Comparison of ENCODE assay signal across 9 cellular contexts in the genomic region with DNA sequence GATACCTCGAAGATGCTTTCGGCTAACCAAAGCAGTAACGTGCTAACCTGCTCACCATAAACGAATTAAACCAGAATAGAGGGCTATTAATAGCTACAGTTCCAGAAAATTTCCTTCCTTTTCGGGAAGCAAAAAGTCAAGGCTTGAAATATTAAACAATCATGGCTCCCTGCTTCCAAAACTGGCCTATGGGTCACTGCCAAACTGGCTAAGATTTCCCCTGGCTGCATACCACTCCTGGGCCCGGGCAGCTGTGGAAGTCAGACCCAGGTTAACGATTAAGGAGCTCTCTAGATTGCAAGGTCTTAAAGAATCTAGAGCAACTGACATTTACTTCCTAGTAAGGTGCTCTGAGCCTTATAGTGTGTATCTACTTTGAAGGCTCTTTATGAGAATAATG. TPM values are rescaled to one million over a fixed set of nuclear protein-coding genes. Genes with fewer than 3 reads are reported as not detected.
DNase-seq lines count a peak whose midpoint lies in the region; ATAC-seq and TF ChIP-seq lines count a peak whose summit lies in the region.
"Had no signal": no experiment of that assay in that cellular context is flagged by ENCODE, and none has a peak within 500 bp of the region (broad histone marks: within the 10 kb centered on the region; RNA-seq: fewer than 3 reads in every experiment).

No MANE protein-coding gene starts in this region.

- no peaks in the 10 kb centered on the region; the same call in 1 of the 2 replicates for H3K36me3 ChIP-seq in HUES6 (ENCODE audit: control insufficient read depth, insufficient read depth, low read length)

- no peaks in the 10 kb centered on the region for H3K9me3 Mint-ChIP-seq in dendritic cell treated with granulocyte-macrophage colony-stimulating factor and Interleukin-4, amounts not matched to agents 40 ng/mL and 50 ng/mL, for 4 days

- CTCF ChIA-PET in AG04449 (lab: Yijun Ruan, JAX) = interaction anchor here (0.7 to 2.5 kb wide), 4 partner anchors 17 to 146 kb away, joined by 3 to 14 read pairs (median 7); no protein-coding TSS in a partner anchor

- POLR2A ChIA-PET in AG04449 (lab: Yijun Ruan, JAX) = interaction anchor here (1.5 kb wide), 1 partner anchor 25 kb away, joined by 4 read pairs; no protein-coding TSS in a partner anchor

- peaks cover 42% of the 10 kb centered on the region for H3K4me1 ChIP-seq in HUES6 (ENCODE audit: control insufficient read depth, insufficient read depth, low read length)

- ATAC-seq in GM18517 (IDR thresholded peaks at IDR 0.05; ENCODE audit: unreplicated experiment) (no peak), HG02884 (IDR thresholded peaks at IDR 0.05; ENCODE audit: unreplicated experiment) (no peak)
- ATAC-seq: activated CD4-positive, CD25-positive, alpha-beta regulatory T cell treated with anti-CD3 and anti-CD28 coated beads, Interleukin-2, amount 50 U/mL, for 24 hours had no signal

- peaks cover 28% of the 10 kb centered on the region for H3K27me3 Mint-ChIP-seq in dendritic cell treated with granulocyte-macrophage colony-stimulating factor and Interleukin-4, amounts not matched to agents 40 ng/mL and 50 ng/mL, for 4 days

- H3K4me3 ChIP-seq in AG04449 (ENCODE audit: low read depth, low read length) (peak overlapping the region; percentile 85), HUES6 (ENCODE audit: low read depth, low read length) (peak overlapping the region; percentile 88)

- no peak for TF ChIP-seq CTCF in AG04449 (IDR thresholded peaks at IDR 0.05; ENCODE audit: insufficient read depth, low read length, missing control alignments)

- no peaks in the 10 kb centered on the region for H3K9me3 ChIP-seq in HUES6 (ENCODE audit: control insufficient read depth, insufficient read depth, low read depth, low read length)

- H3K27ac ChIP-seq in HUES6 (ENCODE audit: low read depth, low read length) = no peak overlapping the region

- H3K27me3 ChIP-seq in HUES6 (ENCODE audit: control insufficient read depth, insufficient read depth, low read length) = peaks cover 44% of the 10 kb centered on the region

- H3K9ac ChIP-seq in HUES6 (ENCODE audit: low read length) = peak overlapping the region; percentile 95

- H3K36me3 Mint-ChIP-seq in dendritic cell treated with granulocyte-macrophage colony-stimulating factor and Interleukin-4, amounts not matched to agents 40 ng/mL and 50 ng/mL, for 4 days (ENCODE audit: low read depth) = no peaks in the 10 kb centered on the region

- H3K27ac Mint-ChIP-seq in dendritic cell treated with granulocyte-macrophage colony-stimulating factor and Interleukin-4, amounts not matched to agents 40 ng/mL and 50 ng/mL, for 4 days = peak overlapping the region; percentile 64

- H3K4me3 Mint-ChIP-seq in dendritic cell treated with granulocyte-macrophage colony-stimulating factor and Interleukin-4, amounts not matched to agents 40 ng/mL and 50 ng/mL, for 4 days = peak overlapping the region; percentile 79

- peaks cover 13% of the 10 kb centered on the region for H3K4me1 Mint-ChIP-seq in dendritic cell treated with granulocyte-macrophage colony-stimulating factor and Interleukin-4, amounts not matched to agents 40 ng/mL and 50 ng/mL, for 4 days (ENCODE audit: low read depth)

- no peak for DNase-seq in AG04449 (ENCODE audit: low read depth, low spot score)
- DNase-seq in myocyte (ENCODE audit: low read depth) = peak; percentile 47
- DNase-seq in NCI-H146 treated with DMSO at 0.1 percent for 48 hours (lab: John Stamatoyannopoulos, UW; ENCODE audit: unreplicated experiment) = no peak
- DNase-seq in NCI-H1436 (lab: John Stamatoyannopoulos, UW) = no peak

- intact Hi-C loops in dendritic cell treated with granulocyte-macrophage colony-stimulating factor and Interleukin-4, amounts not matched to agents 40 ng/mL and 50 ng/mL, for 4 days (cut with micrococcal nuclease) = loop anchor here (5.0 kb wide), 1 partner anchor 148 kb away; no protein-coding TSS in a partner anchor

RNA-seq across cellular contexts. Expression of a gene that starts 1.7 kb away (rescaled TPM):
- total RNA-seq in myocyte = 69.4 and 77.3 TPM in 2 replicates
- polyA plus RNA-seq in myocyte (2012) = 20.2 TPM
